Comparison of ENCODE assay signal across 7 cellular contexts in genomic region chr12:112170376-112170775, GRCh38. TPM values are rescaled to one million over a fixed set of nuclear protein-coding genes. Genes with fewer than 3 reads are reported as not detected.
DNase-seq lines count a peak whose midpoint lies in the region; ATAC-seq and TF ChIP-seq lines count a peak whose summit lies in the region.

No MANE protein-coding gene starts in this region.

- TF ChIP-seq CTCF in GM12875 (IDR thresholded peaks at IDR 0.05; ENCODE audit: borderline replicate concordance, insufficient read depth, low read depth, low read length): peak; percentile 56
- peak; percentile 72 for TF ChIP-seq CTCF in cardiac fibroblast (IDR thresholded peaks at IDR 0.05; ENCODE audit: low read depth, low read length)
- peak in 3 of 4 experiments; percentile 26 to 50 (median 32) for TF ChIP-seq CTCF in prostate gland (IDR thresholded peaks at IDR 0.05)

- DNase-seq in RPMI7951 (ENCODE audit: low read depth): peak; percentile 5
- peak; percentile 16 to 65 for DNase-seq in cardiac fibroblast (ENCODE audit: low read depth in 2 of 2)
- DNase-seq in prostate gland (ENCODE audit: low spot score): no peak
- DNase-seq in middle frontal gyrus (ENCODE audit: extremely low spot score, low spot score): no peak

- intact Hi-C loops in prostate gland (cut with DNase I): no loop called here

- ATAC-seq in GM21367 (IDR thresholded peaks at IDR 0.05; ENCODE audit: unreplicated experiment): no peak
- ATAC-seq in GM18511 (IDR thresholded peaks at IDR 0.05; ENCODE audit: unreplicated experiment): no peak

- H3K27ac ChIP-seq in prostate gland: no peak overlapping the region

- WGBS in prostate gland: 60% methylated on average over 8 of the region's 8 CpGs

- H3K36me3 ChIP-seq in prostate gland: peaks cover 0 to 6% of the 10 kb centered on the region in 2 donors

- no peaks in the 10 kb centered on the region for H3K4me1 ChIP-seq in prostate gland (replicated peaks)

- H3K9me3 ChIP-seq in prostate gland: no peaks in the 10 kb centered on the region

- H3K4me3 ChIP-seq in GM12875 (ENCODE audit: low read depth, low read length) (no peak overlapping the region), cardiac fibroblast (replicated peaks in 1 of 2; ENCODE audit: low read depth in 2 of 2, low read length in 2 of 2) (no peak overlapping the region), prostate gland (no peak overlapping the region)

- no peak for TF ChIP-seq POLR2A in prostate gland (IDR thresholded peaks at IDR 0.05)

- H3K27me3 ChIP-seq in prostate gland (replicated peaks; ENCODE audit: insufficient read depth): no peaks in the 10 kb centered on the region

RNA-seq across cellular contexts. Expression of gene TRAFD1, which starts 45.0 kb away (rescaled TPM):
- total RNA-seq in RPMI7951 (2014; rRNA removed; shearing (Covaris generic)): 17.5 and 17.9 TPM in 2 replicates
- 10 to 100 TPM; 44.8 to 56.4 TPM for total RNA-seq in prostate gland

Comparison
In these comparisons a context has a peak if more than half of its experiments do, and no peak if none do; other contexts are left out.
1. DNase-seq: peak in RPMI7951 (single experiment) and cardiac fibroblast (2 of 2); none in prostate gland (single experiment) and middle frontal gyrus (single experiment).
2. Peak in every context shown above with its lines, with median percentiles within 50 percentile points of each other: CTCF ChIP-seq.